ENCODE assay signal across 15 cellular contexts in genomic region chrX:134671207-134671750, GRCh38. TPM values are rescaled to one million over a fixed set of nuclear protein-coding genes. Genes with fewer than 3 reads are reported as not detected.
DNase-seq lines count a peak whose midpoint lies in the region; ATAC-seq and TF ChIP-seq lines count a peak whose summit lies in the region.
"Had no signal": no experiment of that assay in that cellular context is flagged by ENCODE, and none has a peak within 500 bp of the region (broad histone marks: within the 10 kb centered on the region; RNA-seq: fewer than 3 reads in every experiment).

No MANE protein-coding gene starts in this region.

- POLR2A ChIA-PET in activated CD8-positive, alpha-beta T cell treated with anti-CD3 and anti-CD28 coated beads for 36 hours (lab: Charles Lee) = no interaction called here
- POLR2A ChIA-PET in activated CD8-positive, alpha-beta T cell treated with anti-CD3 and anti-CD28 coated beads, Interleukin-2, amount 10 ng/mL, durations not matched to agents 7 days and 5 days (lab: Charles Lee) = no interaction called here

- WGBS in psoas muscle, 3 donors = 61 to 90% (median 79%) methylated on average over 8 of the region's 8 CpGs
- no CpG with 5 or more reads among the region's 8 CpGs for WGBS in neuronal stem cell (ENCODE audit: extremely low coverage in 2 of 2, insufficient read length in 2 of 2, insufficient replicate concordance in 1 of 2), 2 donors

- H3K36me3 ChIP-seq in psoas muscle (ENCODE audit: insufficient read depth in 1 of 2, low read depth in 1 of 2) = no peaks in the 10 kb centered on the region
- H3K36me3 ChIP-seq in MG63 = no peaks in the 10 kb centered on the region
- no peaks in the 10 kb centered on the region for H3K36me3 ChIP-seq in neuronal stem cell (replicated peaks in 1 of 2; ENCODE audit: control insufficient read depth in 2 of 2, insufficient read depth in 2 of 2, low read length in 2 of 2)
- H3K36me3 ChIP-seq: sigmoid colon had no signal

- H2BK120ac ChIP-seq in neuronal stem cell (ENCODE audit: low read depth, low read length) = no peak overlapping the region

- H3K27ac Mint-ChIP-seq in activated CD8-positive, alpha-beta T cell treated with anti-CD3 and anti-CD28 coated beads for 36 hours = no peak overlapping the region
- H3K27ac Mint-ChIP-seq in activated CD8-positive, alpha-beta T cell treated with anti-CD3 and anti-CD28 coated beads, Interleukin-2, amount 10 ng/mL, durations not matched to agents 7 days and 5 days = no peak overlapping the region
- H3K27ac Mint-ChIP-seq in endothelial cell (ENCODE audit: unreplicated experiment) = peak overlapping the region; percentile 89
- H3K27ac Mint-ChIP-seq: activated naive CD8-positive, alpha-beta T cell treated with anti-CD3 and anti-CD28 coated beads, Interleukin-2, amount 10 ng/mL, durations not matched to agents 7 days and 5 days; H9 had no signal

- H3K79me1 ChIP-seq in neuronal stem cell (ENCODE audit: low read depth, low read length) = no peaks in the 10 kb centered on the region

- no peaks in the 10 kb centered on the region for H3K27me3 ChIP-seq in psoas muscle (ENCODE audit: insufficient read depth in 3 of 3, low read length in 2 of 3)
- H3K27me3 ChIP-seq in MG63 = no peaks in the 10 kb centered on the region
- H3K27me3 ChIP-seq in neuronal stem cell (ENCODE audit: control insufficient read depth in 3 of 3, insufficient read depth in 3 of 3, low read depth in 1 of 3, low read length in 3 of 3) = peaks cover 0 to 3% (median 0%) of the 10 kb centered on the region in 3 experiments
- H3K27me3 ChIP-seq: sigmoid colon had no signal

- no peak overlapping the region for H3K14ac ChIP-seq in neuronal stem cell (ENCODE audit: low read length)

- no peak for TF ChIP-seq CTCF in activated CD8-positive, alpha-beta T cell treated with anti-CD3 and anti-CD28 coated beads for 36 hours (IDR thresholded peaks at IDR 0.05)
- no peak for TF ChIP-seq CTCF in endothelial cell (IDR thresholded peaks at IDR 0.05; ENCODE audit: unreplicated experiment)
- TF ChIP-seq CTCF in psoas muscle (IDR thresholded peaks at IDR 0.05) = no peak

- H3K4me3 ChIP-seq in psoas muscle = no peak overlapping the region
- no peak overlapping the region for H3K4me3 ChIP-seq in MG63
- no peak overlapping the region for H3K4me3 ChIP-seq in neuronal stem cell (ENCODE audit: low read length in 2 of 2)
- H3K4me3 ChIP-seq: sigmoid colon had no signal

- no peak overlapping the region for H2AK5ac ChIP-seq in neuronal stem cell (ENCODE audit: low read depth, low read length)

- H3K9me3 Mint-ChIP-seq in activated CD8-positive, alpha-beta T cell treated with anti-CD3 and anti-CD28 coated beads for 36 hours = peaks cover 3% of the 10 kb centered on the region
- H3K9me3 Mint-ChIP-seq in activated CD8-positive, alpha-beta T cell treated with anti-CD3 and anti-CD28 coated beads, Interleukin-2, amount 10 ng/mL, durations not matched to agents 7 days and 5 days (ENCODE audit: insufficient read depth) = no peaks in the 10 kb centered on the region
- no peaks in the 10 kb centered on the region for H3K9me3 Mint-ChIP-seq in endothelial cell (ENCODE audit: unreplicated experiment)

- H3K4me2 ChIP-seq in neuronal stem cell (ENCODE audit: insufficient read depth, low read length, poor library complexity, severe bottlenecking) = no peak overlapping the region

- no peak overlapping the region for H4K8ac ChIP-seq in neuronal stem cell (ENCODE audit: low read depth, low read length)

- peak overlapping the region; percentile 76 for H3K27ac ChIP-seq in psoas muscle
- no peak overlapping the region for H3K27ac ChIP-seq in neuronal stem cell (replicated peaks; ENCODE audit: low read length)

- no peak overlapping the region for H3K23ac ChIP-seq in neuronal stem cell (ENCODE audit: low read depth, low read length, poor library complexity)

- H3K4me1 ChIP-seq in psoas muscle = no peaks in the 10 kb centered on the region
- peaks cover 0 to 3% of the 10 kb centered on the region in 2 donors for H3K4me1 ChIP-seq in neuronal stem cell (ENCODE audit: control insufficient read depth in 2 of 2, insufficient read depth in 1 of 2, low read depth in 1 of 2, low read length in 2 of 2)

- no peaks in the 10 kb centered on the region for H3K27me3 Mint-ChIP-seq in activated CD8-positive, alpha-beta T cell treated with anti-CD3 and anti-CD28 coated beads for 36 hours
- H3K27me3 Mint-ChIP-seq in activated CD8-positive, alpha-beta T cell treated with anti-CD3 and anti-CD28 coated beads, Interleukin-2, amount 10 ng/mL, durations not matched to agents 7 days and 5 days (ENCODE audit: low read depth) = no peaks in the 10 kb centered on the region
- no peaks in the 10 kb centered on the region for H3K27me3 Mint-ChIP-seq in endothelial cell (ENCODE audit: unreplicated experiment)
- H3K27me3 Mint-ChIP-seq: activated naive CD8-positive, alpha-beta T cell treated with anti-CD3 and anti-CD28 coated beads, Interleukin-2, amount 10 ng/mL, durations not matched to agents 7 days and 5 days had no signal

- H4K91ac ChIP-seq in neuronal stem cell (ENCODE audit: low read depth, low read length, poor library complexity) = no peak overlapping the region

- peaks cover 5% of the 10 kb centered on the region for H3K4me1 Mint-ChIP-seq in activated CD8-positive, alpha-beta T cell treated with anti-CD3 and anti-CD28 coated beads for 36 hours (ENCODE audit: low read depth)
- no peaks in the 10 kb centered on the region for H3K4me1 Mint-ChIP-seq in activated CD8-positive, alpha-beta T cell treated with anti-CD3 and anti-CD28 coated beads, Interleukin-2, amount 10 ng/mL, durations not matched to agents 7 days and 5 days (ENCODE audit: low read depth)
- H3K4me1 Mint-ChIP-seq in endothelial cell (ENCODE audit: unreplicated experiment) = peaks cover 17% of the 10 kb centered on the region

- peak; percentile 20 for DNase-seq in activated CD8-positive, alpha-beta T cell treated with anti-CD3 and anti-CD28 coated beads for 36 hours
- DNase-seq in activated CD8-positive, alpha-beta T cell treated with anti-CD3 and anti-CD28 coated beads, Interleukin-2, amount 10 ng/mL, durations not matched to agents 7 days and 5 days = no peak
- peak; percentile 81 for DNase-seq in M059J (ENCODE audit: low read depth)
- no peak for DNase-seq in endothelial cell (ENCODE audit: low spot score)
- DNase-seq in psoas muscle = no peak
- DNase-seq in MG63 = no peak
- DNase-seq in SHP77 treated with DMSO at 0.1 percent for 48 hours (lab: John Stamatoyannopoulos, UW) = no peak
- DNase-seq in neuronal stem cell (ENCODE audit: low spot score) = no peak
- DNase-seq: activated naive CD8-positive, alpha-beta T cell treated with anti-CD3 and anti-CD28 coated beads, Interleukin-2, amount 10 ng/mL, durations not matched to agents 7 days and 5 days; central memory CD4-positive, alpha-beta T cell; H9; NCI-H2081 treated with DMSO at 0.1 percent for 48 hours; sigmoid colon had no signal

- H3K9me3 ChIP-seq in psoas muscle (no peaks in the 10 kb centered on the region), MG63 (no peaks in the 10 kb centered on the region), neuronal stem cell (replicated peaks in 1 of 2; ENCODE audit: control insufficient read depth in 2 of 2, insufficient read depth in 1 of 2, low read depth in 1 of 2, low read length in 2 of 2) (no peaks in the 10 kb centered on the region)
- H3K9me3 ChIP-seq: sigmoid colon had no signal

- H3K4me3 Mint-ChIP-seq in activated CD8-positive, alpha-beta T cell treated with anti-CD3 and anti-CD28 coated beads for 36 hours = no peak overlapping the region
- H3K4me3 Mint-ChIP-seq in activated CD8-positive, alpha-beta T cell treated with anti-CD3 and anti-CD28 coated beads, Interleukin-2, amount 10 ng/mL, durations not matched to agents 7 days and 5 days = no peak overlapping the region
- no peak overlapping the region for H3K4me3 Mint-ChIP-seq in endothelial cell (ENCODE audit: unreplicated experiment)
- H3K4me3 Mint-ChIP-seq: activated naive CD8-positive, alpha-beta T cell treated with anti-CD3 and anti-CD28 coated beads, Interleukin-2, amount 10 ng/mL, durations not matched to agents 7 days and 5 days; neural crest cell had no signal

- no peak for ATAC-seq in activated CD8-positive, alpha-beta T cell treated with anti-CD3 and anti-CD28 coated beads for 36 hours
- ATAC-seq in activated CD8-positive, alpha-beta T cell treated with anti-CD3 and anti-CD28 coated beads, Interleukin-2, amount 10 ng/mL, durations not matched to agents 7 days and 5 days = no peak
- no peak for ATAC-seq in psoas muscle

- H2BK12ac ChIP-seq in neuronal stem cell (ENCODE audit: low read length) = no peak overlapping the region

- H3K9ac ChIP-seq in neuronal stem cell (ENCODE audit: low read depth, low read length, poor library complexity) = no peak overlapping the region

- intact Hi-C loops in activated CD8-positive, alpha-beta T cell treated with anti-CD3 and anti-CD28 coated beads for 36 hours (cut with micrococcal nuclease) = no loop called here
- intact Hi-C loops in psoas muscle (cut with DNase I) = no loop called here

- no peak overlapping the region for H3K4ac ChIP-seq in neuronal stem cell (ENCODE audit: low read length)

- no peak overlapping the region for H3K18ac ChIP-seq in neuronal stem cell (ENCODE audit: low read length)

- no peak overlapping the region for H2AFZ ChIP-seq in neuronal stem cell (ENCODE audit: low read length)

- no peak overlapping the region for H2BK5ac ChIP-seq in neuronal stem cell (ENCODE audit: low read length)

- CTCF ChIA-PET in activated CD8-positive, alpha-beta T cell treated with anti-CD3 and anti-CD28 coated beads for 36 hours (lab: Charles Lee) = no interaction called here
- CTCF ChIA-PET in activated CD8-positive, alpha-beta T cell treated with anti-CD3 and anti-CD28 coated beads, Interleukin-2, amount 10 ng/mL, durations not matched to agents 7 days and 5 days (lab: Charles Lee) = no interaction called here

- no peak overlapping the region for H2BK15ac ChIP-seq in neuronal stem cell (ENCODE audit: low read length)

- no peaks in the 10 kb centered on the region for H3K36me3 Mint-ChIP-seq in activated CD8-positive, alpha-beta T cell treated with anti-CD3 and anti-CD28 coated beads for 36 hours (ENCODE audit: low read depth)
- no peaks in the 10 kb centered on the region for H3K36me3 Mint-ChIP-seq in activated CD8-positive, alpha-beta T cell treated with anti-CD3 and anti-CD28 coated beads, Interleukin-2, amount 10 ng/mL, durations not matched to agents 7 days and 5 days (ENCODE audit: low read depth)
- H3K36me3 Mint-ChIP-seq in endothelial cell (ENCODE audit: low read depth, unreplicated experiment) = no peaks in the 10 kb centered on the region
- H3K36me3 Mint-ChIP-seq: activated naive CD8-positive, alpha-beta T cell treated with anti-CD3 and anti-CD28 coated beads, Interleukin-2, amount 10 ng/mL, durations not matched to agents 7 days and 5 days had no signal

RNA-seq across cellular contexts. Expression of gene PLAC1, which starts 13.0 kb away (rescaled TPM):
- not detected for total RNA-seq in activated CD8-positive, alpha-beta T cell treated with anti-CD3 and anti-CD28 coated beads for 36 hours
- total RNA-seq in activated CD8-positive, alpha-beta T cell treated with anti-CD3 and anti-CD28 coated beads, Interleukin-2, amount 10 ng/mL, durations not matched to agents 7 days and 5 days = not detected
- total RNA-seq in M059J (2014; rRNA removed; shearing (Covaris generic)) = 0.37 TPM in 1 of 2 replicates, not detected in the other
- total RNA-seq in endothelial cell (ENCODE audit: unreplicated experiment) (0.72 TPM), psoas muscle (1 to 10 TPM in 1 of 4 donors, under 1 TPM in 2, not detected in 1; 0.32 to 3.0 (median 0.34) TPM)
- polyA plus RNA-seq in psoas muscle = under 1 TPM in 2 of 3 donors, not detected in 1; 0.13 to 0.14 TPM
- not detected in 2 replicates for total RNA-seq in MG63 (2014; rRNA removed; shearing (Covaris generic); ENCODE audit: low replicate concordance)
- polyA plus RNA-seq in neuronal stem cell (2013, experiment 1 of 2) = 0.15 TPM
- polyA plus RNA-seq in neuronal stem cell (2013, experiment 2 of 2) = 0.18 TPM
- total RNA-seq: activated naive CD8-positive, alpha-beta T cell treated with anti-CD3 and anti-CD28 coated beads, Interleukin-2, amount 10 ng/mL, durations not matched to agents 7 days and 5 days; liver; neural crest cell had no signal
- polyA plus RNA-seq: liver had no signal

Comparison
In these comparisons a context has a peak if more than half of its experiments do, and no peak if none do; other contexts are left out.
1. DNase-seq: peak in activated CD8-positive, alpha-beta T cell treated with anti-CD3 and anti-CD28 coated beads for 36 hours (single experiment) and M059J (single experiment); none in activated CD8-positive, alpha-beta T cell treated with anti-CD3 and anti-CD28 coated beads, Interleukin-2, amount 10 ng/mL, durations not matched to agents 7 days and 5 days (single experiment), endothelial cell (single experiment), psoas muscle (0 of 2), MG63 (single experiment), SHP77 treated with DMSO at 0.1 percent for 48 hours (single experiment) and neuronal stem cell (single experiment).